In the genomic region with DNA sequence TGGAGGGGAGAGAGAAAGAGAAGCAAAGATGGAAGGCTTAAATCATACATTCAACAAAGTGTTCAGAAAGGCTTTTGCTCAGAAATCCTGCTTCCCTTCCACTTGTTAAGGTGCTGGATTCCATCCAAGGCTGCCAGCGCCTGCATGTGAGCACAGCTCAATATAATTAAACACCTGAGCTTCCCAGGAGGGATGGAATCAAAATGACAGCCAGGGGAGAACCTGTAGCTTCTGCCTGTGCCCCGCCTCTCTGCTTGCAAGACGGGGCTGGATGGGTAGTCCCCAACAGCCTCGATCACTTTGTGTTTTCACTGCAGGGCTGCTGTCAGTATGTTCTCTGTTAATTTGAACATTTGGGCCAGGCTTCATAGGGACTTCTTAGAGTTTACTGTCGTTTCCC, we compare ENCODE assay signal across 1 cellular context.
TF ChIP-seq lines count a peak whose summit lies in the region.

No MANE protein-coding gene starts in this region.

TF ChIP-seq in WTC11, 78 proteins besides CTCF, POLR2A, EP300 and RAD21 (continued from another document):
- TF ChIP-seq, protein P1, sequence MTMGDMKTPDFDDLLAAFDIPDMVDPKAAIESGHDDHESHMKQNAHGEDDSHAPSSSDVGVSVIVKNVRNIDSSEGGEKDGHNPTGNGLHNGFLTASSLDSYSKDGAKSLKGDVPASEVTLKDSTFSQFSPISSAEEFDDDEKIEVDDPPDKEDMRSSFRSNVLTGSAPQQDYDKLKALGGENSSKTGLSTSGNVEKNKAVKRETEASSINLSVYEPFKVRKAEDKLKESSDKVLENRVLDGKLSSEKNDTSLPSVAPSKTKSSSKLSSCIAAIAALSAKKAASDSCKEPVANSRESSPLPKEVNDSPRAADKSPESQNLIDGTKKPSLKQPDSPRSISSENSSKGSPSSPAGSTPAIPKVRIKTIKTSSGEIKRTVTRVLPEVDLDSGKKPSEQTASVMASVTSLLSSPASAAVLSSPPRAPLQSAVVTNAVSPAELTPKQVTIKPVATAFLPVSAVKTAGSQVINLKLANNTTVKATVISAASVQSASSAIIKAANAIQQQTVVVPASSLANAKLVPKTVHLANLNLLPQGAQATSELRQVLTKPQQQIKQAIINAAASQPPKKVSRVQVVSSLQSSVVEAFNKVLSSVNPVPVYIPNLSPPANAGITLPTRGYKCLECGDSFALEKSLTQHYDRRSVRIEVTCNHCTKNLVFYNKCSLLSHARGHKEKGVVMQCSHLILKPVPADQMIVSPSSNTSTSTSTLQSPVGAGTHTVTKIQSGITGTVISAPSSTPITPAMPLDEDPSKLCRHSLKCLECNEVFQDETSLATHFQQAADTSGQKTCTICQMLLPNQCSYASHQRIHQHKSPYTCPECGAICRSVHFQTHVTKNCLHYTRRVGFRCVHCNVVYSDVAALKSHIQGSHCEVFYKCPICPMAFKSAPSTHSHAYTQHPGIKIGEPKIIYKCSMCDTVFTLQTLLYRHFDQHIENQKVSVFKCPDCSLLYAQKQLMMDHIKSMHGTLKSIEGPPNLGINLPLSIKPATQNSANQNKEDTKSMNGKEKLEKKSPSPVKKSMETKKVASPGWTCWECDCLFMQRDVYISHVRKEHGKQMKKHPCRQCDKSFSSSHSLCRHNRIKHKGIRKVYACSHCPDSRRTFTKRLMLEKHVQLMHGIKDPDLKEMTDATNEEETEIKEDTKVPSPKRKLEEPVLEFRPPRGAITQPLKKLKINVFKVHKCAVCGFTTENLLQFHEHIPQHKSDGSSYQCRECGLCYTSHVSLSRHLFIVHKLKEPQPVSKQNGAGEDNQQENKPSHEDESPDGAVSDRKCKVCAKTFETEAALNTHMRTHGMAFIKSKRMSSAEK (CRISPR knock-in tag; IDR thresholded peaks at IDR 0.05; ENCODE audit: borderline replicate concordance) = no peak
- TF ChIP-seq, protein P2, sequence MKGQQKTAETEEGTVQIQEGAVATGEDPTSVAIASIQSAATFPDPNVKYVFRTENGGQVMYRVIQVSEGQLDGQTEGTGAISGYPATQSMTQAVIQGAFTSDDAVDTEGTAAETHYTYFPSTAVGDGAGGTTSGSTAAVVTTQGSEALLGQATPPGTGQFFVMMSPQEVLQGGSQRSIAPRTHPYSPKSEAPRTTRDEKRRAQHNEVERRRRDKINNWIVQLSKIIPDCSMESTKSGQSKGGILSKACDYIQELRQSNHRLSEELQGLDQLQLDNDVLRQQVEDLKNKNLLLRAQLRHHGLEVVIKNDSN (CRISPR knock-in tag; IDR thresholded peaks at IDR 0.05) = no peak
- TF ChIP-seq TCF7 (CRISPR knock-in tag; IDR thresholded peaks at IDR 0.05; ENCODE audit: low read depth) = no peak
- TF ChIP-seq RORB (CRISPR knock-in tag; IDR thresholded peaks at IDR 0.05) = no peak
- TF ChIP-seq, protein P3, sequence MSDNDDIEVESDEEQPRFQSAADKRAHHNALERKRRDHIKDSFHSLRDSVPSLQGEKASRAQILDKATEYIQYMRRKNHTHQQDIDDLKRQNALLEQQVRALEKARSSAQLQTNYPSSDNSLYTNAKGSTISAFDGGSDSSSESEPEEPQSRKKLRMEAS (CRISPR knock-in tag; IDR thresholded peaks at IDR 0.05) = no peak
- no peak for TF ChIP-seq JAZF1 (CRISPR knock-in tag; IDR thresholded peaks at IDR 0.05)
- no peak for TF ChIP-seq NFATC4 (CRISPR knock-in tag; IDR thresholded peaks at IDR 0.05)
